4 cellular contexts compared by ENCODE assay signal in the genomic region with DNA sequence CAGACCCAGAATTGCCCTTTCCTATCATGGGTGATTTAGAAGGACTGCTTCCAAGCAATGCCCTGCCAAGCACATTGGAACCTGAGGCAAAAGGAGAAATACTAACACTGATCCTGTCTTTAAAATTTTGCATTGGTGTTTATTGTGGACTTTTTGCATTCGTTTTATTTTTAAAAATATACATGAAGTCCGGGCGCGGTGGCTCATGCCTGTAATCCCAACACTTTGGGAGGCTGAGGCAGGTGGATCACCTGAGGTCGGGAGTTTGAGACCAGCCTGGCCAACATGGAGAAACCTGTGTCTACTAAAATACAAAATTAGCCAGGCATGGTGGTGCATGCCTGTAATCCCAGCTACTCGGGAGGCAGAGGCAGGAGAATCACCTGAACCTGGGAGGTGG. TPM values are rescaled to one million over a fixed set of nuclear protein-coding genes. Genes with fewer than 3 reads are reported as not detected.
"Had no signal": no experiment of that assay in that cellular context is flagged by ENCODE, and none has a peak within 500 bp of the region (broad histone marks: within the 10 kb centered on the region; RNA-seq: fewer than 3 reads in every experiment).

No MANE protein-coding gene starts in this region.

RNA-seq across cellular contexts. Expression of gene LMOD1, which starts 45.3 kb away (rescaled TPM):
- total RNA-seq: dermis microvascular lymphatic vessel endothelial cell; mononuclear cell; natural killer cell treated with Interleukin-12 subunit alpha and Interleukin-12 subunit beta and Interleukin-15 and Interleukin-18, amount 100 ng/mL, for 72 hours had no signal
- polyA plus RNA-seq: keratinocyte had no signal
